1 cellular context compared by ENCODE assay signal in the genomic region with DNA sequence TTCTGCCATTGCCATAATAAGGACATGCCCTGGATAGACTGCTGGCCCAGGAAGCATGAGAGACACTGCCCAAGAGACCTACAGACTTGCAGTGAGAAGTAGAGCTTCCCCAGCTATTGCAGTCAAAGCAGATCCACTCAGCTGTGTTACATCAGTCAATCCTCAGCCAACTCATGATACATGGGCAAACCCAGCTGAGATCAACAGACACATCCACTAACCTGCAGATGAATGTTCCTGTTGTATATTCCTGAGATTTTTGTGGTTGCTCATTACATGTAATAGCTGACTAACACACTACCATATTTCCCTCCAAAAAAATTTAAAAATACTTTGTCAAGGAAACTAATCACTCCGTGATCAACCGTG.
TF ChIP-seq lines count a peak whose summit lies in the region.

No MANE protein-coding gene starts in this region.

TF ChIP-seq in HepG2, 621 proteins besides CTCF, POLR2A, EP300 and RAD21 (continued from another document):
- no peak for TF ChIP-seq ZNF773 (CRISPR knock-in tag; IDR thresholded peaks at IDR 0.05; ENCODE audit: borderline replicate concordance)
- no peak for TF ChIP-seq NCOA5 (CRISPR knock-in tag; IDR thresholded peaks at IDR 0.05)
- TF ChIP-seq, protein P1, sequence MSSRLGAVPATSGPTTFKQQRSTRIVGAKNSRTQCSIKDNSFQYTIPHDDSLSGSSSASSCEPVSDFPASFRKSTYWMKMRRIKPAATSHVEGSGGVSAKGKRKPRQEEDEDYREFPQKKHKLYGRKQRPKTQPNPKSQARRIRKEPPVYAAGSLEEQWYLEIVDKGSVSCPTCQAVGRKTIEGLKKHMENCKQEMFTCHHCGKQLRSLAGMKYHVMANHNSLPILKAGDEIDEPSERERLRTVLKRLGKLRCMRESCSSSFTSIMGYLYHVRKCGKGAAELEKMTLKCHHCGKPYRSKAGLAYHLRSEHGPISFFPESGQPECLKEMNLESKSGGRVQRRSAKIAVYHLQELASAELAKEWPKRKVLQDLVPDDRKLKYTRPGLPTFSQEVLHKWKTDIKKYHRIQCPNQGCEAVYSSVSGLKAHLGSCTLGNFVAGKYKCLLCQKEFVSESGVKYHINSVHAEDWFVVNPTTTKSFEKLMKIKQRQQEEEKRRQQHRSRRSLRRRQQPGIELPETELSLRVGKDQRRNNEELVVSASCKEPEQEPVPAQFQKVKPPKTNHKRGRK (CRISPR knock-in tag; IDR thresholded peaks at IDR 0.05) = no peak
- TF ChIP-seq ZNF513 (CRISPR knock-in tag; conservative IDR thresholded peaks at IDR 0.05) = no peak
- TF ChIP-seq ZFP41 (CRISPR knock-in tag; IDR thresholded peaks at IDR 0.05; ENCODE audit: borderline replicate concordance) = no peak
- TF ChIP-seq ZNF432 (CRISPR knock-in tag; IDR thresholded peaks at IDR 0.05; ENCODE audit: borderline replicate concordance) = no peak
- TF ChIP-seq ZNF256 (CRISPR knock-in tag; conservative IDR thresholded peaks at IDR 0.05) = no peak
- no peak for TF ChIP-seq KAT2B (IDR thresholded peaks at IDR 0.05; ENCODE audit: borderline replicate concordance, low read depth, low read length)
- TF ChIP-seq DR1 (CRISPR knock-in tag; IDR thresholded peaks at IDR 0.05) = no peak
- TF ChIP-seq, protein P2, sequence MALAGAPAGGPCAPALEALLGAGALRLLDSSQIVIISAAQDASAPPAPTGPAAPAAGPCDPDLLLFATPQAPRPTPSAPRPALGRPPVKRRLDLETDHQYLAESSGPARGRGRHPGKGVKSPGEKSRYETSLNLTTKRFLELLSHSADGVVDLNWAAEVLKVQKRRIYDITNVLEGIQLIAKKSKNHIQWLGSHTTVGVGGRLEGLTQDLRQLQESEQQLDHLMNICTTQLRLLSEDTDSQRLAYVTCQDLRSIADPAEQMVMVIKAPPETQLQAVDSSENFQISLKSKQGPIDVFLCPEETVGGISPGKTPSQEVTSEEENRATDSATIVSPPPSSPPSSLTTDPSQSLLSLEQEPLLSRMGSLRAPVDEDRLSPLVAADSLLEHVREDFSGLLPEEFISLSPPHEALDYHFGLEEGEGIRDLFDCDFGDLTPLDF (CRISPR knock-in tag; IDR thresholded peaks at IDR 0.05) = no peak
